Comparison of ENCODE assay signal across 17 cellular contexts in genomic region chr20:40703981-40704530, GRCh38. TPM values are rescaled to one million over a fixed set of nuclear protein-coding genes. Genes with fewer than 3 reads are reported as not detected.
DNase-seq lines count a peak whose midpoint lies in the region; ATAC-seq and TF ChIP-seq lines count a peak whose summit lies in the region.
"Had no signal": no experiment of that assay in that cellular context is flagged by ENCODE, and none has a peak within 500 bp of the region (broad histone marks: within the 10 kb centered on the region; RNA-seq: fewer than 3 reads in every experiment).

No MANE protein-coding gene starts in this region.

- H3K27me3 Mint-ChIP-seq in endodermal cell (ENCODE audit: insufficient read depth) (peaks cover 15% of the 10 kb centered on the region), nephron progenitor cell (ENCODE audit: low read depth, poor library complexity) (peaks cover 18% of the 10 kb centered on the region), chondrocyte (ENCODE audit: low read depth) (peaks cover 43% of the 10 kb centered on the region)

- H3K36me3 ChIP-seq in endodermal cell (ENCODE audit: control insufficient read depth, insufficient read depth, low read length): no peaks in the 10 kb centered on the region
- H3K36me3 ChIP-seq: BLaER1 had no signal

- DNase-seq in DMS153 (lab: John Stamatoyannopoulos, UW) (peak; percentile 44), GM12865 (ENCODE audit: low read depth) (peak; percentile 19), endodermal cell (no peak), nephron progenitor cell (peak; percentile 28), chondrocyte (ENCODE audit: low spot score) (no peak), activated gamma-delta T cell treated with Interleukin-2 at 50 U/mL for 16 hours (no peak)
- DNase-seq: MM.1S; NCI-H2029; NCI-H2171 treated with DMSO at 0.1 percent for 48 hours; NK-92 treated with Interleukin-12 subunit alpha and Interleukin-12 subunit beta, amount 100 ng/mL, for 24 hours; OCI-M1; RPMI8226; T-helper 1 cell had no signal

- peak overlapping the region; percentile 27 for H3K27ac ChIP-seq in endodermal cell (ENCODE audit: low read depth, low read length)
- H3K27ac ChIP-seq: BLaER1, KMS-11 had no signal

- H3K9me3 Mint-ChIP-seq in endodermal cell (peaks cover 4% of the 10 kb centered on the region), nephron progenitor cell (peaks cover 5% of the 10 kb centered on the region), chondrocyte (ENCODE audit: low read depth) (no peaks in the 10 kb centered on the region)

- no peaks in the 10 kb centered on the region for H3K36me3 Mint-ChIP-seq in endodermal cell (ENCODE audit: low read depth)
- H3K36me3 Mint-ChIP-seq in nephron progenitor cell (ENCODE audit: low read depth): no peaks in the 10 kb centered on the region
- H3K36me3 Mint-ChIP-seq in chondrocyte (ENCODE audit: low read depth): no peaks in the 10 kb centered on the region

- H3K4me3 Mint-ChIP-seq in endodermal cell (no peak overlapping the region), nephron progenitor cell (no peak overlapping the region), chondrocyte (ENCODE audit: unreplicated experiment) (no peak overlapping the region)

- H3K9ac ChIP-seq in endodermal cell (ENCODE audit: extremely low read depth, low read length, poor library complexity, severe bottlenecking): no peak overlapping the region
- H3K9ac ChIP-seq: BLaER1, KMS-11 had no signal

- H3K27ac Mint-ChIP-seq in endodermal cell (no peak overlapping the region), nephron progenitor cell (peak overlapping the region; percentile 64), chondrocyte (ENCODE audit: unreplicated experiment) (no peak overlapping the region)

- WGBS in endodermal cell (ENCODE audit: insufficient coverage in 1 of 2, insufficient read length in 1 of 2), 2 experiments: 80 to 87% methylated on average over 6 to 8 of the region's 8 CpGs

- ATAC-seq in GM19395 (IDR thresholded peaks at IDR 0.05; ENCODE audit: unreplicated experiment): no peak

- TF ChIP-seq CTCF in GM12865 (IDR thresholded peaks at IDR 0.05; ENCODE audit: insufficient read depth, low read depth, low read length, missing control alignments) (no peak), endodermal cell (conservative IDR thresholded peaks at IDR 0.05) (no peak), nephron progenitor cell (IDR thresholded peaks at IDR 0.05) (no peak), chondrocyte (IDR thresholded peaks at IDR 0.05) (no peak)

- H3K27me3 ChIP-seq in endodermal cell (ENCODE audit: control insufficient read depth, insufficient read depth, low read length, poor library complexity, severe bottlenecking): peaks cover 4% of the 10 kb centered on the region
- H3K27me3 ChIP-seq: BLaER1 had no signal

- peaks cover 8% of the 10 kb centered on the region for H3K4me1 ChIP-seq in endodermal cell (ENCODE audit: control insufficient read depth, insufficient read depth, low read length)
- H3K4me1 ChIP-seq: BLaER1 had no signal

- H3K9me3 ChIP-seq in endodermal cell (ENCODE audit: control insufficient read depth, low read length): no peaks in the 10 kb centered on the region
- H3K9me3 ChIP-seq: BLaER1 had no signal

- H3K4me1 Mint-ChIP-seq in endodermal cell (peaks cover 22% of the 10 kb centered on the region), nephron progenitor cell (peaks cover 38% of the 10 kb centered on the region), chondrocyte (ENCODE audit: low read depth) (no peaks in the 10 kb centered on the region)

- H3K4me3 ChIP-seq in GM12865 (ENCODE audit: low read depth, low read length): no peak overlapping the region
- no peak overlapping the region for H3K4me3 ChIP-seq in endodermal cell (ENCODE audit: low read length)
- H3K4me3 ChIP-seq: BLaER1 had no signal

RNA-seq across cellular contexts. Expression of gene MAFB, which starts 15.0 kb away (rescaled TPM):
- total RNA-seq in endodermal cell (1 to 10 TPM in 1 of 2 donors, under 1 TPM in 1; 0.90 to 1.5 TPM), chondrocyte (3.0 to 5.4 TPM (median 4.2 TPM) in 3 replicates)
- polyA plus RNA-seq in endodermal cell (2013, experiment 1 of 2): 6.6 TPM
- 5.8 TPM for polyA plus RNA-seq in endodermal cell (2013, experiment 2 of 2)
- total RNA-seq: NCI-H460 had no signal

Comparison
In these comparisons a context has a peak if more than half of its experiments do, and no peak if none do; other contexts are left out.
1. DNase-seq: peak in DMS153 (single experiment), GM12865 (single experiment) and nephron progenitor cell (single experiment); none in endodermal cell (single experiment), chondrocyte (single experiment) and activated gamma-delta T cell treated with Interleukin-2 at 50 U/mL for 16 hours (single experiment).